Comparison of ENCODE assay signal across 11 cellular contexts in the genomic region with DNA sequence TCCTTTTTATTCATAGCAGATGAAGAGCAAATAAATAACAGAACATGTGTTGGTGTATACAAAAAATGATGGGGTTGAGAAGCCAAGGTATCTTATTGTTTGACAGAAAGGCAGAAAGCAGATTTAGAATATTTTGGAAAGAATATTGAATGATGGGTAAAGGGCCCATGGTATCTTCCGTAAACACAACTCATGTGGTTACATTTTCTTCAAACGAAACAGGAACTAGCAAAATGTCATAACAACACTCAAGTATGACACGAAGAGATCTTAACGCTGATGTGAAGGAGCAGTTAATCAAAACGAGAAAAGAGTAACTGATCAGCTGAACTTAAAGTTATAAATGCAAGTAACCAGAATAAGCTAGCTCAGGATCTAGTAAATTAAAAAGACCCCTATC.
A peak's percentile ranks its signal among the peaks of the same experiment; 100 is the strongest.
DNase-seq lines count a peak whose midpoint lies in the region; ATAC-seq and TF ChIP-seq lines count a peak whose summit lies in the region.
"Had no signal": no experiment of that assay in that cellular context is flagged by ENCODE, and none has a peak within 500 bp of the region (broad histone marks: within the 10 kb centered on the region; RNA-seq: fewer than 3 reads in every experiment).

No MANE protein-coding gene starts in this region.

- H3K36me3 Mint-ChIP-seq in activated CD8-positive, alpha-beta T cell treated with anti-CD3 and anti-CD28 coated beads for 36 hours (ENCODE audit: low read depth): no peaks in the 10 kb centered on the region
- H3K36me3 Mint-ChIP-seq in nephron progenitor cell (ENCODE audit: low read depth): no peaks in the 10 kb centered on the region

- H3K4me3 ChIP-seq in GM12865 (ENCODE audit: low read depth, low read length): no peak overlapping the region

- no peaks in the 10 kb centered on the region for H3K27me3 Mint-ChIP-seq in activated CD8-positive, alpha-beta T cell treated with anti-CD3 and anti-CD28 coated beads for 36 hours
- no peaks in the 10 kb centered on the region for H3K27me3 Mint-ChIP-seq in nephron progenitor cell (ENCODE audit: low read depth, poor library complexity)

- POLR2A ChIA-PET in activated CD8-positive, alpha-beta T cell treated with anti-CD3 and anti-CD28 coated beads for 36 hours (lab: Charles Lee): no interaction called here

- intact Hi-C loops in activated CD8-positive, alpha-beta T cell treated with anti-CD3 and anti-CD28 coated beads for 36 hours (cut with micrococcal nuclease): no loop called here

- H3K27ac Mint-ChIP-seq in activated CD8-positive, alpha-beta T cell treated with anti-CD3 and anti-CD28 coated beads for 36 hours: no peak overlapping the region
- no peak overlapping the region for H3K27ac Mint-ChIP-seq in nephron progenitor cell

- no peak overlapping the region for H3K4me3 Mint-ChIP-seq in activated CD8-positive, alpha-beta T cell treated with anti-CD3 and anti-CD28 coated beads for 36 hours
- no peak overlapping the region for H3K4me3 Mint-ChIP-seq in nephron progenitor cell

- TF ChIP-seq CTCF in GM12865 (IDR thresholded peaks at IDR 0.05; ENCODE audit: insufficient read depth, low read depth, low read length, missing control alignments) (no peak), nephron progenitor cell (IDR thresholded peaks at IDR 0.05) (no peak)
- no peak for TF ChIP-seq CTCF in activated CD8-positive, alpha-beta T cell treated with anti-CD3 and anti-CD28 coated beads for 36 hours (IDR thresholded peaks at IDR 0.05)

- CTCF ChIA-PET in activated CD8-positive, alpha-beta T cell treated with anti-CD3 and anti-CD28 coated beads for 36 hours (lab: Charles Lee): interaction anchor here (1.3 kb wide), 1 partner anchor 32 kb away, joined by 3 read pairs; no protein-coding TSS in a partner anchor

- peaks cover 11% of the 10 kb centered on the region for H3K4me1 Mint-ChIP-seq in activated CD8-positive, alpha-beta T cell treated with anti-CD3 and anti-CD28 coated beads for 36 hours (ENCODE audit: low read depth)
- peaks cover 5% of the 10 kb centered on the region for H3K4me1 Mint-ChIP-seq in nephron progenitor cell

- H3K9me3 Mint-ChIP-seq in activated CD8-positive, alpha-beta T cell treated with anti-CD3 and anti-CD28 coated beads for 36 hours: no peaks in the 10 kb centered on the region
- no peaks in the 10 kb centered on the region for H3K9me3 Mint-ChIP-seq in nephron progenitor cell

- DNase-seq in GM12865 (ENCODE audit: low read depth): peak; percentile 18
- DNase-seq in activated CD8-positive, alpha-beta T cell treated with anti-CD3 and anti-CD28 coated beads for 36 hours: no peak
- DNase-seq in NCI-H1105 treated with DMSO at 0.1 percent for 48 hours (lab: John Stamatoyannopoulos, UW): no peak
- no peak for DNase-seq in nephron progenitor cell
- DNase-seq in hepatic stellate cell (ENCODE audit: low spot score): no peak
- DNase-seq in SKM-1 (lab: John Stamatoyannopoulos, UW; ENCODE audit: unreplicated experiment): no peak
- DNase-seq: DMS 273 treated with DMSO at 0.1 percent for 48 hours; NCI-H1417 treated with DMSO at 0.1 percent for 48 hours; stimulated activated CD4-positive, alpha-beta T cell treated with anti-CD3 and anti-CD28 coated beads, Interleukin-15, amount 100 ng/mL, for 24 hours had no signal

- ATAC-seq in GM19438 (IDR thresholded peaks at IDR 0.05; ENCODE audit: low read depth, unreplicated experiment) (peak; percentile 58), HG03460 (IDR thresholded peaks at IDR 0.05; ENCODE audit: unreplicated experiment) (peak; percentile 63)
- peak; percentile 68 for ATAC-seq in activated CD8-positive, alpha-beta T cell treated with anti-CD3 and anti-CD28 coated beads for 36 hours
